ENCODE assay signal across 8 cellular contexts in the genomic region with DNA sequence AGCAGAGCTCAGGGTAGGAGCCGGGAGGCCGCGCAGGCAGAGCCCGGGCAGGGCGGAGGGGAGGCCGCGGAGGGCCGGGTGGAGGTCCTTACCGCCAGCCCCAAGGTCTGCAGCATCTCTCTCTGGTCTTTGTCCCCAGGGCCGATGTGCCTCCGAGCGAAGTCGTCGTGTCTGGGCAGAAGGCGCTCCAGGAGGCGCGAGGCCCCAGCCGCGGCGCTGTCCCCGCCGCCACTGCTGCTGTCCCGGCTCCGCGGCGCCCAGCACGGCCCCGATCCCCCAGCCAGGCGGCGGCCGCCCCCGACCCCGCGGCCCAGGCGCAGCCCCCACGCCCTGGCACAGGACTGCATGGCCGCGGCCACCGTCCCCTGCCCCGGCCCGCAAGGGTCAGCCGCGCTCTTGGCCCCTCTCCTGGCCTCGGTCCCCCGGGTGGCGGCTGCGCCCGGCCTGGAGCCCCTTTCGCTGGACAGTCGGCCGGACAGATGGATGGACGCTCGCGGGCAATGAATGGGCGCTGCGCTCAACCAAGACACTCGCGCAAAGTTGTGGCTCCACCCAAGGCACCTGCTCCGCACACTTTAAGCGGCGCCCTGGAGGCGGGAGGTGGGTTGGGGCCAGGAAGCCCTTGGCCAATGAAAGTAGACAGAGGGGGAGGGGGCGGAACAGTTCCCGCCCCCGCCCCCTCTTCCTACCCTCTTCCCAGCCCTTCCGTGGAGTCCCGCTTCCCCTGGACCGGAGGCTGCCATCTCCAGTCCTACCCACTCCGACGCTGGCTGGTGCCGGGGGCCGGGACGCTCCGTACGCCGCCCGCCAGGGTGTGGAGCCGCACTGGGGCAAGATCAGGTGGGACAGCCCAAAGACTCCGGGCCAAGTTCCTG. TPM values are rescaled to one million over a fixed set of nuclear protein-coding genes. Genes with fewer than 3 reads are reported as not detected.
A peak's percentile ranks its signal among the peaks of the same experiment; 100 is the strongest.
DNase-seq lines count a peak whose midpoint lies in the region; TF ChIP-seq lines count a peak whose summit lies in the region.

GLDC (minus strand) TSS at position 577 of the 875 bp plus-strand sequence; CDS start at position 347, 230 bp downstream.

- TF ChIP-seq CTCF in GM20000 (IDR thresholded peaks at IDR 0.05; ENCODE audit: extremely low read depth, missing control alignments) (no peak), SK-N-SH (IDR thresholded peaks at IDR 0.05) (no peak), brain microvascular endothelial cell (IDR thresholded peaks at IDR 0.05; ENCODE audit: low read depth, low read length, missing control alignments) (no peak), spleen (IDR thresholded peaks at IDR 0.05 in 8 of 11, conservative IDR thresholded peaks at IDR 0.05 in 3 of 11) (no peak)

- peaks cover 0 to 3% (median 0%) of the 10 kb centered on the region in 3 donors for H3K36me3 Mint-ChIP-seq in immature natural killer cell

- H3K9ac ChIP-seq in SK-N-SH: peak within 1 kb of the TSS; percentile 39; the same call in 1 of the 2 replicates

- POLR2A ChIA-PET in SK-N-SH (lab: Yijun Ruan, JAX): no interaction called here

- TF ChIP-seq EP300 in SK-N-SH (IDR thresholded peaks at IDR 0.05; ENCODE audit: borderline replicate concordance in 1 of 2, low read depth in 1 of 2, low read length in 1 of 2): no peak

- H3F3A ChIP-seq in SK-N-SH (replicated peaks; ENCODE audit: insufficient read depth): no peaks in the 10 kb centered on the region

- no peaks in the 10 kb centered on the region for H3K36me3 ChIP-seq in SK-N-SH (replicated peaks in 1 of 2; ENCODE audit: control insufficient read depth in 1 of 2, insufficient read depth in 2 of 2, low read length in 1 of 2)
- no peaks in the 10 kb centered on the region for H3K36me3 ChIP-seq in brain microvascular endothelial cell (replicated peaks)
- H3K36me3 ChIP-seq in spleen: no peaks in the 10 kb centered on the region

- in situ Hi-C loops in brain microvascular endothelial cell (cut with HindIII; ENCODE audit: low pct_ligation_motif_present, low sequenced_read_pairs): no loop called here

- H3K27ac Mint-ChIP-seq in immature natural killer cell: no peak within 1 kb of the TSS

- H2AFZ ChIP-seq in SK-N-SH (ENCODE audit: low read depth): peak within 1 kb of the TSS; percentile 86

- intact Hi-C loops in spleen (cut with DNase I; ENCODE audit: low total_unique reads): no loop called here

- DNase-seq in DMS114 treated with DMSO at 0.1 percent for 48 hours (lab: John Stamatoyannopoulos, UW; ENCODE audit: unreplicated experiment) (peak; percentile 68), GM20000 (ENCODE audit: low spot score) (peak; percentile 94), HK-2 (ENCODE audit: unreplicated experiment) (peak; percentile 77), SK-N-SH (peak; percentile 98), brain microvascular endothelial cell (no peak), immature natural killer cell (no peak), spleen (peak; percentile 79), NOMO-1 treated with DMSO at 0.1 percent for 48 hours (lab: John Stamatoyannopoulos, UW; ENCODE audit: unreplicated experiment) (no peak)

- peak within 1 kb of the TSS in 1 of 2 experiments; percentile 23; a peak in 1 of 4 replicates for H3K27ac ChIP-seq in SK-N-SH (ENCODE audit: low read depth in 2 of 2, low read length in 1 of 2)
- H3K27ac ChIP-seq in brain microvascular endothelial cell: no peak within 1 kb of the TSS
- no peak within 1 kb of the TSS for H3K27ac ChIP-seq in spleen

- H3K27me3 ChIP-seq in SK-N-SH (ENCODE audit: insufficient read depth) (peaks cover 19% of the 10 kb centered on the region; the same call in 1 of the 2 replicates), brain microvascular endothelial cell (replicated peaks) (peaks cover 32% of the 10 kb centered on the region), spleen (replicated peaks in 1 of 7) (peaks cover 0 to 75% (median 56%) of the 10 kb centered on the region in 7 donors)

- peaks cover 17 to 19% of the 10 kb centered on the region in 2 donors for H3K4me1 Mint-ChIP-seq in immature natural killer cell

- no peaks in the 10 kb centered on the region for H3K9me3 ChIP-seq in SK-N-SH
- H3K9me3 ChIP-seq in spleen: no peaks in the 10 kb centered on the region

- 7% methylated on average over 14 of the region's 79 CpGs for WGBS in SK-N-SH (ENCODE audit: low lambda C conversion rate)
- 1 to 6% (median 2%) methylated on average over 12 to 79 of the region's 79 CpGs for WGBS in spleen, 5 donors

- peak within 1 kb of the TSS; percentile 82 for H3K4me2 ChIP-seq in SK-N-SH

- no peaks in the 10 kb centered on the region for H3K79me2 ChIP-seq in SK-N-SH (ENCODE audit: insufficient read depth)

- H3K9me2 ChIP-seq in SK-N-SH: no peaks in the 10 kb centered on the region

- H3K4me3 Mint-ChIP-seq in immature natural killer cell: peak within 1 kb of the TSS; percentile 67 to 83 (median 78)

- CTCF ChIA-PET in SK-N-SH (lab: Yijun Ruan, JAX): interaction anchor here (0.7 to 1.9 kb wide), 5 partner anchors 10 to 61 kb away, joined by 3 to 7 read pairs (median 3); no protein-coding TSS in a partner anchor

- peak in 1 of 3 donors; percentile 27 for TF ChIP-seq POLR2A in spleen (IDR thresholded peaks at IDR 0.05)

- H3K4me3 ChIP-seq in SK-N-SH (ENCODE audit: low read depth in 2 of 2, low read length in 1 of 2) (peak within 1 kb of the TSS; percentile 60 to 65), brain microvascular endothelial cell (ENCODE audit: low read depth, low read length) (peak within 1 kb of the TSS; percentile 41), spleen (peak within 1 kb of the TSS; percentile 33 to 69 (median 45))

- no peaks in the 10 kb centered on the region for H4K20me1 ChIP-seq in SK-N-SH (ENCODE audit: insufficient read depth)

- no peak for TF ChIP-seq RAD21 in SK-N-SH (IDR thresholded peaks at IDR 0.05; ENCODE audit: low read length)

- H3K27me3 Mint-ChIP-seq in immature natural killer cell (ENCODE audit: low read depth in 3 of 3): peaks cover 20 to 33% (median 24%) of the 10 kb centered on the region in 3 donors

- peaks cover 0 to 8% (median 0%) of the 10 kb centered on the region in 6 donors for H3K9me3 Mint-ChIP-seq in immature natural killer cell

- peaks cover 0 to 4% of the 10 kb centered on the region in 2 experiments; a peak in 1 of 4 replicates for H3K4me1 ChIP-seq in SK-N-SH (ENCODE audit: control insufficient read depth in 1 of 2, insufficient read depth in 2 of 2, low read depth in 1 of 2, low read length in 1 of 2)
- H3K4me1 ChIP-seq in spleen: peaks cover 9 to 31% (median 19%) of the 10 kb centered on the region in 6 donors

TF ChIP-seq in SK-N-SH, 30 proteins besides CTCF, POLR2A, EP300 and RAD21:
- TF ChIP-seq SMC3 (IDR thresholded peaks at IDR 0.05; ENCODE audit: low read depth, low read length) (no peak), RCOR1 (IDR thresholded peaks at IDR 0.05; ENCODE audit: low read length) (peak; percentile 29; the same call in 1 of the 2 replicates), GABPA (IDR thresholded peaks at IDR 0.05; ENCODE audit: low read depth) (no peak; the same call in 1 of the 2 replicates), TAF1 (IDR thresholded peaks at IDR 0.05; ENCODE audit: borderline replicate concordance, low read depth, low read length) (peak; percentile 65), GATA2 (CRISPR knock-in tag; IDR thresholded peaks at IDR 0.05) (no peak), TCF12 (IDR thresholded peaks at IDR 0.05) (no peak), TEAD4 (IDR thresholded peaks at IDR 0.05; ENCODE audit: borderline replicate concordance, insufficient read depth) (no peak), EZH2phosphoT487 (IDR thresholded peaks at IDR 0.05; ENCODE audit: borderline replicate concordance, low read depth) (no peak), RXRA (IDR thresholded peaks at IDR 0.05; ENCODE audit: borderline replicate concordance, low read depth) (no peak), MAX (IDR thresholded peaks at IDR 0.05; ENCODE audit: low read depth) (peak; percentile 53; the same call in 1 of the 2 replicates), POLR2AphosphoS5 (IDR thresholded peaks at IDR 0.05; ENCODE audit: low read depth, low read length) (peak; percentile 41; the same call in 1 of the 2 replicates)
- TF ChIP-seq, protein P1, sequence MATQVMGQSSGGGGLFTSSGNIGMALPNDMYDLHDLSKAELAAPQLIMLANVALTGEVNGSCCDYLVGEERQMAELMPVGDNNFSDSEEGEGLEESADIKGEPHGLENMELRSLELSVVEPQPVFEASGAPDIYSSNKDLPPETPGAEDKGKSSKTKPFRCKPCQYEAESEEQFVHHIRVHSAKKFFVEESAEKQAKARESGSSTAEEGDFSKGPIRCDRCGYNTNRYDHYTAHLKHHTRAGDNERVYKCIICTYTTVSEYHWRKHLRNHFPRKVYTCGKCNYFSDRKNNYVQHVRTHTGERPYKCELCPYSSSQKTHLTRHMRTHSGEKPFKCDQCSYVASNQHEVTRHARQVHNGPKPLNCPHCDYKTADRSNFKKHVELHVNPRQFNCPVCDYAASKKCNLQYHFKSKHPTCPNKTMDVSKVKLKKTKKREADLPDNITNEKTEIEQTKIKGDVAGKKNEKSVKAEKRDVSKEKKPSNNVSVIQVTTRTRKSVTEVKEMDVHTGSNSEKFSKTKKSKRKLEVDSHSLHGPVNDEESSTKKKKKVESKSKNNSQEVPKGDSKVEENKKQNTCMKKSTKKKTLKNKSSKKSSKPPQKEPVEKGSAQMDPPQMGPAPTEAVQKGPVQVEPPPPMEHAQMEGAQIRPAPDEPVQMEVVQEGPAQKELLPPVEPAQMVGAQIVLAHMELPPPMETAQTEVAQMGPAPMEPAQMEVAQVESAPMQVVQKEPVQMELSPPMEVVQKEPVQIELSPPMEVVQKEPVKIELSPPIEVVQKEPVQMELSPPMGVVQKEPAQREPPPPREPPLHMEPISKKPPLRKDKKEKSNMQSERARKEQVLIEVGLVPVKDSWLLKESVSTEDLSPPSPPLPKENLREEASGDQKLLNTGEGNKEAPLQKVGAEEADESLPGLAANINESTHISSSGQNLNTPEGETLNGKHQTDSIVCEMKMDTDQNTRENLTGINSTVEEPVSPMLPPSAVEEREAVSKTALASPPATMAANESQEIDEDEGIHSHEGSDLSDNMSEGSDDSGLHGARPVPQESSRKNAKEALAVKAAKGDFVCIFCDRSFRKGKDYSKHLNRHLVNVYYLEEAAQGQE (IDR thresholded peaks at IDR 0.05; ENCODE audit: low read depth, low read length): peak; percentile 59; the same call in 1 of the 2 replicates

RNA-seq across cellular contexts. Expression of gene GLDC, which starts in this region (rescaled TPM):
- polyA plus RNA-seq in SK-N-SH (2012; rRNA removed) (4.1 TPM in 2 replicates), immature natural killer cell (under 1 TPM in 1 of 3 donors, not detected in 2; 0.35 TPM), spleen (under 1 TPM; 0.17 to 0.39 (median 0.19) TPM)
- 2.9 and 3.8 TPM in 2 replicates for polyA plus RNA-seq in SK-N-SH (2012; cell fraction: cytosol; rRNA removed)
- polyA plus RNA-seq in SK-N-SH (2012; cell fraction: nucleus; rRNA removed): 3.4 and 4.8 TPM in 2 replicates
- 1 to 10 TPM in 4 of 7 donors, under 1 TPM in 3; 0.60 to 8.7 (median 1.3) TPM for total RNA-seq in spleen

Comparison
In these comparisons a context has a peak if more than half of its experiments do, and no peak if none do; other contexts are left out.
1. DNase-seq: peak in DMS114 treated with DMSO at 0.1 percent for 48 hours (single experiment), GM20000 (single experiment), HK-2 (single experiment), SK-N-SH (single experiment) and spleen (single experiment); none in brain microvascular endothelial cell (single experiment), immature natural killer cell (0 of 3) and NOMO-1 treated with DMSO at 0.1 percent for 48 hours (single experiment).
2. Peak in every context shown above with its lines, with median percentiles within 50 percentile points of each other: H3K4me3 ChIP-seq.